In genomic region chr13:25252770-25253169, GRCh38 we compare ENCODE assay signal across 18 cellular contexts.
"Had no signal": no experiment of that assay in that cellular context is flagged by ENCODE, and none has a peak within 500 bp of the region (broad histone marks: within the 10 kb centered on the region; RNA-seq: fewer than 3 reads in every experiment).

No MANE protein-coding gene starts in this region.

- H3K9me3 Mint-ChIP-seq: immature natural killer cell, natural killer cell, type B pancreatic cell had no signal

- H3K27me3 Mint-ChIP-seq: type B pancreatic cell had no signal

- ATAC-seq: natural killer cell, pancreas had no signal

- H3K9me3 ChIP-seq: pancreas, right lobe of liver, stomach, testis, tibial artery had no signal

- H3K4me3 Mint-ChIP-seq: immature natural killer cell, natural killer cell, type B pancreatic cell had no signal

- H3K27me3 ChIP-seq: dorsolateral prefrontal cortex, pancreas, right lobe of liver, stomach, testis, tibial artery had no signal

- DNase-seq: cerebellar nuclear complex; dorsolateral prefrontal cortex; effector CD4-positive, alpha-beta T cell; hypothalamus; immature natural killer cell; islet precursor cell; kidney glomerular epithelial cell; natural killer cell; pancreas; right lobe of liver; small intestine; stimulated activated CD4-positive, alpha-beta T cell treated with anti-CD3 and anti-CD28 coated beads, Interleukin-15, amount 100 ng/mL, for 24 hours; stimulated activated CD4-positive, alpha-beta T cell treated with anti-CD3 and anti-CD28 coated beads, Interleukin-2, amount 100 ng/mL, for 48 hours; stimulated activated naive CD4-positive, alpha-beta T cell treated with Interleukin-2 at 50 U/mL for 16 hours; stomach; testis; tibial artery had no signal

- H3K27ac ChIP-seq: pancreas, stomach, testis, tibial artery had no signal

- H3K4me3 ChIP-seq: dorsolateral prefrontal cortex, pancreas, right lobe of liver, stomach, testis, tibial artery had no signal

- H3K4me1 Mint-ChIP-seq: immature natural killer cell, natural killer cell had no signal

- H3K4me1 ChIP-seq: pancreas, testis, tibial artery had no signal

- H3K27ac Mint-ChIP-seq: natural killer cell, type B pancreatic cell had no signal
